25 cellular contexts compared by ENCODE assay signal in genomic region chr4:172377486-172378140, GRCh38.
DNase-seq lines count a peak whose midpoint lies in the region; ATAC-seq and TF ChIP-seq lines count a peak whose summit lies in the region.
"Had no signal": no experiment of that assay in that cellular context is flagged by ENCODE, and none has a peak within 500 bp of the region (broad histone marks: within the 10 kb centered on the region; RNA-seq: fewer than 3 reads in every experiment).

No MANE protein-coding gene starts in this region.

- H3K9me3 Mint-ChIP-seq in chondrocyte (ENCODE audit: low read depth) = peaks cover 8% of the 10 kb centered on the region
- peaks cover 0 to 20% (median 9%) of the 10 kb centered on the region in 8 donors for H3K9me3 Mint-ChIP-seq in CD4-positive, alpha-beta memory T cell
- H3K9me3 Mint-ChIP-seq: CD4-positive, alpha-beta T cell had no signal

- no peaks in the 10 kb centered on the region for H3K36me3 ChIP-seq in upper lobe of right lung
- no peaks in the 10 kb centered on the region for H3K36me3 ChIP-seq in CD4-positive, alpha-beta memory T cell (ENCODE audit: insufficient read depth, low read length)
- H3K36me3 ChIP-seq: BLaER1 treated with 17β-estradiol and CSF1 and Interleukin-3, amounts not matched to agents 10 nM and 100 nM had no signal

- no peaks in the 10 kb centered on the region for H3K36me3 Mint-ChIP-seq in chondrocyte (ENCODE audit: low read depth)
- no peaks in the 10 kb centered on the region for H3K36me3 Mint-ChIP-seq in CD4-positive, alpha-beta memory T cell
- H3K36me3 Mint-ChIP-seq: CD8-positive, alpha-beta memory T cell had no signal

- no peak overlapping the region for H3K27ac Mint-ChIP-seq in chondrocyte (ENCODE audit: unreplicated experiment)
- H3K27ac Mint-ChIP-seq in CD4-positive, alpha-beta memory T cell = no peak overlapping the region
- H3K27ac Mint-ChIP-seq: B cell; CD4-positive, alpha-beta T cell; CD8-positive, alpha-beta memory T cell had no signal

- no peaks in the 10 kb centered on the region for H3K4me1 Mint-ChIP-seq in chondrocyte (ENCODE audit: low read depth)
- H3K4me1 Mint-ChIP-seq in CD4-positive, alpha-beta memory T cell = no peaks in the 10 kb centered on the region
- H3K4me1 Mint-ChIP-seq: B cell; CD8-positive, alpha-beta memory T cell had no signal

- CTCF ChIA-PET in CD4-positive, alpha-beta memory T cell (lab: Charles Lee; ENCODE audit: partially characterized antibody) = no interaction called here

- H3K27ac ChIP-seq in upper lobe of right lung = no peak overlapping the region
- H3K27ac ChIP-seq in CD4-positive, alpha-beta memory T cell (ENCODE audit: low read depth, low read length) = no peak overlapping the region
- H3K27ac ChIP-seq: 22Rv1; A549; BLaER1 treated with 17β-estradiol and CSF1 and Interleukin-3, amounts not matched to agents 10 nM and 100 nM; C4-2B had no signal

- no peaks in the 10 kb centered on the region for H3K9me3 ChIP-seq in upper lobe of right lung
- H3K9me3 ChIP-seq in CD4-positive, alpha-beta memory T cell (ENCODE audit: control insufficient read depth in 1 of 2, low read length in 2 of 2) = no peaks in the 10 kb centered on the region
- H3K9me3 ChIP-seq: A549 had no signal

- no peak overlapping the region for H3K4me3 Mint-ChIP-seq in chondrocyte (ENCODE audit: unreplicated experiment)
- no peak overlapping the region for H3K4me3 Mint-ChIP-seq in CD4-positive, alpha-beta memory T cell
- H3K4me3 Mint-ChIP-seq: B cell; CD4-positive, alpha-beta T cell; CD8-positive, alpha-beta memory T cell had no signal

- ATAC-seq in sciatic nerve (peak; percentile 24), upper lobe of right lung (peak; percentile 30), HG03442 (IDR thresholded peaks at IDR 0.05; ENCODE audit: unreplicated experiment) (no peak)
- ATAC-seq: A549, GM12878 had no signal

- no peaks in the 10 kb centered on the region for H3K27me3 ChIP-seq in upper lobe of right lung
- H3K27me3 ChIP-seq in CD4-positive, alpha-beta memory T cell (ENCODE audit: insufficient read depth, low read length) = no peaks in the 10 kb centered on the region
- H3K27me3 ChIP-seq: BLaER1 treated with 17β-estradiol and CSF1 and Interleukin-3, amounts not matched to agents 10 nM and 100 nM had no signal

- no peaks in the 10 kb centered on the region for H3K27me3 Mint-ChIP-seq in chondrocyte (ENCODE audit: low read depth)
- H3K27me3 Mint-ChIP-seq in CD4-positive, alpha-beta memory T cell = no peaks in the 10 kb centered on the region
- H3K27me3 Mint-ChIP-seq: B cell; CD4-positive, alpha-beta T cell; CD8-positive, alpha-beta memory T cell had no signal

- no peaks in the 10 kb centered on the region for H3K4me1 ChIP-seq in upper lobe of right lung
- no peaks in the 10 kb centered on the region for H3K4me1 ChIP-seq in CD4-positive, alpha-beta memory T cell (ENCODE audit: insufficient read depth, low read length)
- H3K4me1 ChIP-seq: A549; BLaER1 treated with 17β-estradiol and CSF1 and Interleukin-3, amounts not matched to agents 10 nM and 100 nM had no signal

- POLR2A ChIA-PET in CD4-positive, alpha-beta memory T cell (lab: Charles Lee; ENCODE audit: partially characterized antibody) = no interaction called here

- intact Hi-C loops in sciatic nerve (cut with DNase I) (no loop called here), upper lobe of right lung (cut with DNase I) (no loop called here)
- intact Hi-C loops in CD4-positive, alpha-beta memory T cell (cut with micrococcal nuclease) = no loop called here

- TF ChIP-seq CTCF in chondrocyte (IDR thresholded peaks at IDR 0.05) (no peak), upper lobe of right lung (IDR thresholded peaks at IDR 0.05) (no peak)

- H3K4me3 ChIP-seq in upper lobe of right lung = no peak overlapping the region
- H3K4me3 ChIP-seq in CD4-positive, alpha-beta memory T cell (ENCODE audit: low read length in 2 of 2) = no peak overlapping the region
- H3K4me3 ChIP-seq: A549; BLaER1 treated with 17β-estradiol and CSF1 and Interleukin-3, amounts not matched to agents 10 nM and 100 nM; GM12878 had no signal

- DNase-seq in activated gamma-delta T cell (lab: John Stamatoyannopoulos, UW) = peak; percentile 1
- DNase-seq in activated gamma-delta T cell treated with Interleukin-2 at 50 U/mL for 16 hours = no peak
- peak; percentile 86 for DNase-seq in chondrocyte (ENCODE audit: low spot score)
- DNase-seq in sciatic nerve (ENCODE audit: low spot score) = no peak
- no peak for DNase-seq in upper lobe of right lung
- DNase-seq in NCI-H2171 treated with DMSO at 0.1 percent for 48 hours (lab: John Stamatoyannopoulos, UW) = no peak
- no peak for DNase-seq in CD4-positive, alpha-beta memory T cell
- DNase-seq: AML-193; CD4-positive, alpha-beta T cell; CD8-positive, alpha-beta memory T cell; COR-L47; DMS 273 treated with DMSO at 0.1 percent for 48 hours; DMS153; DMS53; DMS79; DND-41; EL; GDM1 had no signal

Comparison
In these comparisons a context has a peak if more than half of its experiments do, and no peak if none do; other contexts are left out.
1. DNase-seq: peak in activated gamma-delta T cell (single experiment) and chondrocyte (single experiment); none in activated gamma-delta T cell treated with Interleukin-2 at 50 U/mL for 16 hours (single experiment), sciatic nerve (single experiment), upper lobe of right lung (single experiment), NCI-H2171 treated with DMSO at 0.1 percent for 48 hours (single experiment) and CD4-positive, alpha-beta memory T cell (0 of 5).